ENCODE assay signal across 30 cellular contexts in the genomic region with DNA sequence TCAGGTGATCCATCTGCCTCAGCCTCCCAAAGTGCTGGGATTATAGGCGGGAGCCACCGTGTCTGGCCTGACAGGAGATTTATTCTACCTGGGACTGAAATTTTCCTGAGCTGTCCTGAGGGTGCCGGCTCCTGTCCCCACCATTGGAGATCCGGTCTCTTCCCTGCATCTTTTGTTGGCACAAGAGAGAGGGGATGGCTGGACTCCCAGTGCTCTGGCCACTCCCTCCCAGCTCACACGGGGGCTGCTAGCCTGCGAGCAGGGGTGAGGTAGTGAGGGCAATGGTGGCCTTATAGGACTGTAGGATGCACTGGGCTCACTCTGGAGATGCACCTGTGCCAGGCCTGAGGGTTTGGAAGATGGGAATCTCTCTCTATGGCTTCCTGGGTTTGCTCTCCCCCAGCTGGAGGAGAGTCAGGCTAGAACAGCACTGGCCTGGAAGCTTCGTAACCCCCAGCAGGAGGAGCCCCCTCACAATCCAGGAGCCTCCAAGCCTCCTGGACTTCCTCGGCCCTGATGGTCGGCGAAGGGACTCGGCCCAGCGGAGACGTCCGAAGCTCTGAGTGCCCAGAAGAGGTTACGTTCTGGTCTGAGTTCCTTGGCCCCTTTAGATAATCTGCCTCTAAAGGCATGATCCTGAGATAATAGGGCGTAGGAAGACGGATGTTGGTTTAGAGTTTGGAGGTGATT.
"Had no signal": no experiment of that assay in that cellular context is flagged by ENCODE, and none has a peak within 500 bp of the region (broad histone marks: within the 10 kb centered on the region; RNA-seq: fewer than 3 reads in every experiment).

No MANE protein-coding gene starts in this region.

- H3K4me1 Mint-ChIP-seq: activated CD4-positive, alpha-beta memory T cell treated with anti-CD3 and anti-CD28 coated beads, Interleukin-2, amount 10 ng/mL, durations not matched to agents 7 days and 5 days; activated CD4-positive, alpha-beta T cell treated with anti-CD3 and anti-CD28 coated beads for 36 hours; activated CD4-positive, alpha-beta T cell treated with anti-CD3 and anti-CD28 coated beads, Interleukin-2, amount 10 ng/mL, durations not matched to agents 24 days and 14 days; activated T-helper 17 cell treated with anti-CD3 and anti-CD28 coated beads, Interleukin-2, amount 50 U/mL, for 72 hours had no signal

- H3K4me3 ChIP-seq: esophagus squamous epithelium, gastroesophageal sphincter had no signal

- H3K4me1 ChIP-seq: gastroesophageal sphincter had no signal

- H3K27ac ChIP-seq: epithelial cell of prostate, esophagus squamous epithelium, gastroesophageal sphincter had no signal

- H3K27me3 Mint-ChIP-seq: activated naive CD8-positive, alpha-beta T cell had no signal

- ATAC-seq: activated CD4-positive, alpha-beta T cell treated with anti-CD3 and anti-CD28 coated beads for 36 hours; activated T-cell treated with anti-CD3 and anti-CD28 coated beads, Interleukin-2, amount 50 U/mL, for 4 hours; activated T-helper 17 cell treated with anti-CD3 and anti-CD28 coated beads, Interleukin-2, amount 50 U/mL, for 72 hours; effector memory CD8-positive, alpha-beta T cell; gastroesophageal sphincter; T-helper 17 cell had no signal

- FAIRE-seq: astrocyte, colon, endometrium, endothelial cell of umbilical vein had no signal

- H3K36me3 Mint-ChIP-seq: activated naive CD8-positive, alpha-beta T cell had no signal

- H3K9me3 ChIP-seq: esophagus squamous epithelium, gastroesophageal sphincter had no signal

- H3K9me3 Mint-ChIP-seq: activated CD4-positive, alpha-beta memory T cell treated with anti-CD3 and anti-CD28 coated beads, Interleukin-2, amount 10 ng/mL, durations not matched to agents 7 days and 5 days; activated CD4-positive, alpha-beta T cell treated with anti-CD3 and anti-CD28 coated beads, Interleukin-2, amount 10 ng/mL, durations not matched to agents 24 days and 14 days; activated T-cell treated with anti-CD3 and anti-CD28 coated beads, Interleukin-2, amount 50 U/mL, for 4 hours; activated T-helper 17 cell treated with anti-CD3 and anti-CD28 coated beads, Interleukin-2, amount 50 U/mL, for 72 hours; effector memory CD8-positive, alpha-beta T cell; T-helper 2 cell treated with Interferon-gamma antibody and Interleukin-4, amounts not matched to agents 5 μg/mL and 100 μg/mL, for 36 hours had no signal

- DNase-seq: activated CD4-positive, alpha-beta memory T cell treated with anti-CD3 and anti-CD28 coated beads, Interleukin-2, amount 10 ng/mL, durations not matched to agents 7 days and 5 days; activated CD4-positive, alpha-beta T cell treated with anti-CD3 and anti-CD28 coated beads for 36 hours; activated CD4-positive, alpha-beta T cell treated with anti-CD3 and anti-CD28 coated beads, Interleukin-2, amount 10 ng/mL, durations not matched to agents 24 days and 14 days; activated CD4-positive, CD25-positive, alpha-beta regulatory T cell; activated CD4-positive, CD25-positive, alpha-beta regulatory T cell treated with anti-CD3 and anti-CD28 coated beads, Interleukin-2, amount 50 U/mL, for 72 hours; activated CD8-positive, alpha-beta memory T cell treated with anti-CD3 and anti-CD28 coated beads, Interleukin-2, amount 50 U/mL, for 48 hours; activated effector memory CD4-positive, alpha-beta T cell treated with Interleukin-2 at 50 U/mL for 16 hours; activated gamma-delta T cell treated with Interleukin-2 at 50 U/mL for 16 hours; activated naive CD4-positive, alpha-beta T cell treated with anti-CD3 and anti-CD28 coated beads, Interleukin-2, amount 50 U/mL, for 16 hours; activated naive CD4-positive, alpha-beta T cell treated with Interleukin-2 at 50 U/mL for 16 hours; activated T-cell treated with anti-CD3 and anti-CD28 coated beads, Interleukin-2, amount 50 U/mL, for 4 hours; amniotic stem cell; cortex of kidney; dermis blood vessel endothelial cell; effector CD4-positive, alpha-beta T cell; effector memory CD8-positive, alpha-beta T cell; esophagus squamous epithelium; foreskin melanocyte; T-helper 1 cell; T-helper 17 cell; T1000 had no signal

- H3K36me3 ChIP-seq: esophagus squamous epithelium, gastroesophageal sphincter had no signal

- H3K27ac Mint-ChIP-seq: activated CD4-positive, alpha-beta memory T cell treated with anti-CD3 and anti-CD28 coated beads, Interleukin-2, amount 10 ng/mL, durations not matched to agents 7 days and 5 days; activated CD4-positive, alpha-beta T cell treated with anti-CD3 and anti-CD28 coated beads for 36 hours; activated CD4-positive, alpha-beta T cell treated with anti-CD3 and anti-CD28 coated beads, Interleukin-2, amount 10 ng/mL, durations not matched to agents 24 days and 14 days; activated naive CD8-positive, alpha-beta T cell; activated T-helper 17 cell treated with anti-CD3 and anti-CD28 coated beads, Interleukin-2, amount 50 U/mL, for 72 hours; effector memory CD8-positive, alpha-beta T cell; T-helper 17 cell; T-helper 2 cell treated with Interferon-gamma antibody and Interleukin-4, amounts not matched to agents 5 μg/mL and 100 μg/mL, for 36 hours had no signal

- H3K4me3 Mint-ChIP-seq: activated CD4-positive, alpha-beta memory T cell treated with anti-CD3 and anti-CD28 coated beads, Interleukin-2, amount 10 ng/mL, durations not matched to agents 7 days and 5 days; activated CD4-positive, alpha-beta T cell treated with anti-CD3 and anti-CD28 coated beads for 36 hours; activated CD4-positive, alpha-beta T cell treated with anti-CD3 and anti-CD28 coated beads, Interleukin-2, amount 10 ng/mL, durations not matched to agents 24 days and 14 days; activated naive CD8-positive, alpha-beta T cell; activated T-cell treated with anti-CD3 and anti-CD28 coated beads, Interleukin-2, amount 50 U/mL, for 4 hours; activated T-helper 17 cell treated with anti-CD3 and anti-CD28 coated beads, Interleukin-2, amount 50 U/mL, for 72 hours; effector memory CD8-positive, alpha-beta T cell; T-helper 17 cell; T-helper 2 cell treated with Interferon-gamma antibody and Interleukin-4, amounts not matched to agents 5 μg/mL and 100 μg/mL, for 36 hours had no signal
